Comparison of ENCODE assay signal across 21 cellular contexts in genomic region chr7:100641463-100641859, GRCh38. TPM values are rescaled to one million over a fixed set of nuclear protein-coding genes. Genes with fewer than 3 reads are reported as not detected.
DNase-seq lines count a peak whose midpoint lies in the region; ATAC-seq, FAIRE-seq and TF ChIP-seq lines count a peak whose summit lies in the region.
"Had no signal": no experiment of that assay in that cellular context is flagged by ENCODE, and none has a peak within 500 bp of the region (broad histone marks: within the 10 kb centered on the region; RNA-seq: fewer than 3 reads in every experiment).

Gene TFR2 (minus strand): TSS chr7:100641552. CDS start chr7:100641509, 43 bp downstream.

- H3K4me3 ChIP-seq in OCI-LY3 (ENCODE audit: low read length) = peak within 1 kb of the TSS; percentile 68
- no peak within 1 kb of the TSS for H3K4me3 ChIP-seq in neural progenitor cell
- H3K4me3 ChIP-seq: esophagus squamous epithelium, HAP-1, transverse colon had no signal

- H3F3A ChIP-seq in neural progenitor cell (ENCODE audit: low read depth) = peaks cover 5% of the 10 kb centered on the region

- H2AFZ ChIP-seq in OCI-LY3 (ENCODE audit: low read depth, low read length) = no peak within 1 kb of the TSS
- H2AFZ ChIP-seq in neural progenitor cell (replicated peaks) = peak within 1 kb of the TSS; percentile 9

- H3K27me3 ChIP-seq in OCI-LY3 (ENCODE audit: low read depth, low read length) (peaks cover 10% of the 10 kb centered on the region; the same call in 1 of the 2 replicates), neural progenitor cell (no peaks in the 10 kb centered on the region)

- H3K9ac ChIP-seq in OCI-LY3 (ENCODE audit: low read length) = no peak within 1 kb of the TSS
- no peak within 1 kb of the TSS for H3K9ac ChIP-seq in neural progenitor cell

- H3K9me3 Mint-ChIP-seq in activated CD4-positive, alpha-beta T cell treated with anti-CD3 and anti-CD28 coated beads for 36 hours (ENCODE audit: low read depth) = no peaks in the 10 kb centered on the region
- no peaks in the 10 kb centered on the region for H3K9me3 Mint-ChIP-seq in effector memory CD8-positive, alpha-beta T cell
- no peaks in the 10 kb centered on the region for H3K9me3 Mint-ChIP-seq in neural progenitor cell
- H3K9me3 Mint-ChIP-seq: activated T-cell treated with anti-CD3 and anti-CD28 coated beads, Interleukin-2, amount 50 U/mL, for 72 hours; CD14-positive monocyte; nephron had no signal

- TF ChIP-seq CTCF in OCI-LY3 (IDR thresholded peaks at IDR 0.05; ENCODE audit: low read depth, low read length) (no peak), neural progenitor cell (IDR thresholded peaks at IDR 0.05) (no peak)

- no peak for ATAC-seq in activated CD4-positive, alpha-beta T cell treated with anti-CD3 and anti-CD28 coated beads for 36 hours
- ATAC-seq in effector memory CD8-positive, alpha-beta T cell (replicated peaks) = no peak
- ATAC-seq in HG03159 (IDR thresholded peaks at IDR 0.05; ENCODE audit: unreplicated experiment) (no peak), HG03565 (IDR thresholded peaks at IDR 0.05; ENCODE audit: unreplicated experiment) (no peak)
- ATAC-seq: activated T-cell treated with anti-CD3 and anti-CD28 coated beads, Interleukin-2, amount 50 U/mL, for 72 hours; T-helper 17 cell had no signal

- no peaks in the 10 kb centered on the region for H3K27me3 Mint-ChIP-seq in activated CD4-positive, alpha-beta T cell treated with anti-CD3 and anti-CD28 coated beads for 36 hours
- peaks cover 19 to 37% of the 10 kb centered on the region in 2 donors for H3K27me3 Mint-ChIP-seq in effector memory CD8-positive, alpha-beta T cell
- peaks cover 2% of the 10 kb centered on the region for H3K27me3 Mint-ChIP-seq in neural progenitor cell (ENCODE audit: insufficient read depth, low read depth)
- H3K27me3 Mint-ChIP-seq: T-helper 17 cell had no signal

- H3K36me3 ChIP-seq in OCI-LY3 (replicated peaks; ENCODE audit: low read depth, low read length) (no peaks in the 10 kb centered on the region), neural progenitor cell (no peaks in the 10 kb centered on the region)
- H3K36me3 ChIP-seq: esophagus squamous epithelium, HAP-1, transverse colon had no signal

- POLR2A ChIA-PET in activated CD4-positive, alpha-beta T cell treated with anti-CD3 and anti-CD28 coated beads for 36 hours (lab: Charles Lee) = no interaction called here

- H3K9me3 ChIP-seq in OCI-LY3 (ENCODE audit: insufficient read depth, low read length) = no peaks in the 10 kb centered on the region
- H3K9me3 ChIP-seq in neural progenitor cell (ENCODE audit: low read depth) = no peaks in the 10 kb centered on the region
- H3K9me3 ChIP-seq: esophagus squamous epithelium, HAP-1, transverse colon had no signal

- intact Hi-C loops in activated CD4-positive, alpha-beta T cell treated with anti-CD3 and anti-CD28 coated beads for 36 hours (cut with DNase I, micrococcal nuclease) = no loop called here

- H4K20me1 ChIP-seq in OCI-LY3 (ENCODE audit: insufficient read depth, low read length) (no peaks in the 10 kb centered on the region), neural progenitor cell (ENCODE audit: low read depth) (no peaks in the 10 kb centered on the region)

- no peak for FAIRE-seq in GM19239 (lab: Jason Lieb, UNC)
- FAIRE-seq: A204.1 had no signal

- H3K4me3 Mint-ChIP-seq in activated CD4-positive, alpha-beta T cell treated with anti-CD3 and anti-CD28 coated beads for 36 hours = no peak within 1 kb of the TSS
- H3K4me3 Mint-ChIP-seq in effector memory CD8-positive, alpha-beta T cell = no peak within 1 kb of the TSS
- H3K4me3 Mint-ChIP-seq in neural progenitor cell = no peak within 1 kb of the TSS
- H3K4me3 Mint-ChIP-seq: activated T-cell treated with anti-CD3 and anti-CD28 coated beads, Interleukin-2, amount 50 U/mL, for 72 hours; CD14-positive monocyte; nephron; T-helper 17 cell had no signal

- H3K4me2 ChIP-seq in OCI-LY3 (ENCODE audit: low read length) (peak within 1 kb of the TSS; percentile 73), neural progenitor cell (no peak within 1 kb of the TSS)

- H3K27ac ChIP-seq in OCI-LY3 (ENCODE audit: low read length) (no peak within 1 kb of the TSS), neural progenitor cell (no peak within 1 kb of the TSS)
- H3K27ac ChIP-seq: esophagus squamous epithelium, transverse colon had no signal

- CTCF ChIA-PET in activated CD4-positive, alpha-beta T cell treated with anti-CD3 and anti-CD28 coated beads for 36 hours (lab: Charles Lee) = no interaction called here

- H3K27ac Mint-ChIP-seq in activated CD4-positive, alpha-beta T cell treated with anti-CD3 and anti-CD28 coated beads for 36 hours = no peak within 1 kb of the TSS
- H3K27ac Mint-ChIP-seq in effector memory CD8-positive, alpha-beta T cell = peak within 1 kb of the TSS; percentile 20 to 44
- H3K27ac Mint-ChIP-seq in neural progenitor cell = peak within 1 kb of the TSS; percentile 72
- H3K27ac Mint-ChIP-seq: activated T-cell treated with anti-CD3 and anti-CD28 coated beads, Interleukin-2, amount 50 U/mL, for 72 hours; CD14-positive monocyte; nephron; T-helper 17 cell had no signal

- H3K79me2 ChIP-seq in OCI-LY3 (ENCODE audit: low read length) (no peaks in the 10 kb centered on the region), neural progenitor cell (ENCODE audit: low read depth) (no peaks in the 10 kb centered on the region)

- DNase-seq in activated CD4-positive, alpha-beta T cell treated with anti-CD3 and anti-CD28 coated beads for 36 hours = no peak
- no peak for DNase-seq in activated CD4-positive, alpha-beta T cell treated with anti-CD3 and anti-CD28 coated beads for 48 hours
- DNase-seq in effector memory CD8-positive, alpha-beta T cell = no peak
- no peak for DNase-seq in neural progenitor cell (ENCODE audit: low spot score)
- DNase-seq in GM19239 (ENCODE audit: insufficient read length, low spot score) = no peak
- DNase-seq: activated T-cell treated with anti-CD3 and anti-CD28 coated beads, Interleukin-2, amount 50 U/mL, for 72 hours; esophagus squamous epithelium; mammary epithelial cell; NCI-H187; NCI-H345; Right ventricle myocardium superior; stimulated activated naive CD4-positive, alpha-beta T cell treated with Interleukin-2 at 50 U/mL for 16 hours; T-helper 17 cell; transverse colon had no signal

- H3K4me1 ChIP-seq in OCI-LY3 (ENCODE audit: low read length) (peaks cover 10% of the 10 kb centered on the region), neural progenitor cell (no peaks in the 10 kb centered on the region)
- H3K4me1 ChIP-seq: HAP-1, transverse colon had no signal

- no peaks in the 10 kb centered on the region for H3K4me1 Mint-ChIP-seq in activated CD4-positive, alpha-beta T cell treated with anti-CD3 and anti-CD28 coated beads for 36 hours
- peaks cover 0 to 4% of the 10 kb centered on the region in 2 donors for H3K4me1 Mint-ChIP-seq in effector memory CD8-positive, alpha-beta T cell (ENCODE audit: low read depth in 2 of 2)
- H3K4me1 Mint-ChIP-seq in neural progenitor cell = peaks cover 3% of the 10 kb centered on the region
- H3K4me1 Mint-ChIP-seq: CD14-positive monocyte, nephron had no signal

- peaks cover 3% of the 10 kb centered on the region for H3K36me3 Mint-ChIP-seq in activated CD4-positive, alpha-beta T cell treated with anti-CD3 and anti-CD28 coated beads for 36 hours (ENCODE audit: low read depth)
- no peaks in the 10 kb centered on the region for H3K36me3 Mint-ChIP-seq in effector memory CD8-positive, alpha-beta T cell (ENCODE audit: insufficient read depth)
- no peaks in the 10 kb centered on the region for H3K36me3 Mint-ChIP-seq in neural progenitor cell
- H3K36me3 Mint-ChIP-seq: CD14-positive monocyte had no signal

RNA-seq across cellular contexts. Expression of gene TFR2, which starts in this region (rescaled TPM):
- total RNA-seq in activated CD4-positive, alpha-beta T cell treated with anti-CD3 and anti-CD28 coated beads for 36 hours = 10 to 100 TPM; 10.1 to 12.4 TPM
- total RNA-seq in neural progenitor cell (ENCODE audit: low replicate concordance) = 0.34 and 1.9 TPM in 2 replicates
